ENCODE assay signal across 18 cellular contexts in genomic region chr20:3190681-3191111, GRCh38. TPM values are rescaled to one million over a fixed set of nuclear protein-coding genes. Genes with fewer than 3 reads are reported as not detected.
A peak's percentile ranks its signal among the peaks of the same experiment; 100 is the strongest.
DNase-seq lines count a peak whose midpoint lies in the region; ATAC-seq, FAIRE-seq and TF ChIP-seq lines count a peak whose summit lies in the region.
"Had no signal": no experiment of that assay in that cellular context is flagged by ENCODE, and none has a peak within 500 bp of the region (broad histone marks: within the 10 kb centered on the region; RNA-seq: fewer than 3 reads in every experiment).

No MANE protein-coding gene starts in this region.

- peaks cover 9% of the 10 kb centered on the region for H3K4me1 Mint-ChIP-seq in WTC11
- H3K4me1 Mint-ChIP-seq in stimulated activated naive CD8-positive, alpha-beta T cell treated with anti-CD3 and anti-CD28 coated beads, Interleukin-15, amount 100 ng/mL, for 72 hours: peaks cover 21% of the 10 kb centered on the region

- no peaks in the 10 kb centered on the region for H3K9me3 ChIP-seq in kidney (ENCODE audit: control insufficient read depth in 1 of 2, low read length in 2 of 2)
- H3K9me3 ChIP-seq: SJSA1 had no signal

- no peaks in the 10 kb centered on the region for H3K9me3 Mint-ChIP-seq in WTC11
- no peaks in the 10 kb centered on the region for H3K9me3 Mint-ChIP-seq in stimulated activated naive CD8-positive, alpha-beta T cell treated with anti-CD3 and anti-CD28 coated beads, Interleukin-15, amount 100 ng/mL, for 72 hours
- H3K9me3 Mint-ChIP-seq: HFFc6 had no signal

- intact Hi-C loops in kidney (cut with DNase I): no loop called here

- CTCF ChIA-PET in WTC11 (lab: Charles Lee): no interaction called here

- no peak for TF ChIP-seq CTCF in WTC11 (IDR thresholded peaks at IDR 0.05)
- TF ChIP-seq CTCF in kidney (IDR thresholded peaks at IDR 0.05; ENCODE audit: borderline replicate concordance, extremely low read depth, insufficient read depth): no peak

- no peaks in the 10 kb centered on the region for H3K27me3 Mint-ChIP-seq in WTC11 (ENCODE audit: low read depth)
- H3K27me3 Mint-ChIP-seq in stimulated activated naive CD8-positive, alpha-beta T cell treated with anti-CD3 and anti-CD28 coated beads, Interleukin-15, amount 100 ng/mL, for 72 hours: no peaks in the 10 kb centered on the region

- DNase-seq in GM12892 (ENCODE audit: insufficient read length) (peak; percentile 5), WTC11 (ENCODE audit: low spot score) (peak; percentile 22), kidney (peak; percentile 73), NCI-H446 (lab: John Stamatoyannopoulos, UW) (no peak)
- DNase-seq in stimulated activated naive CD8-positive, alpha-beta T cell treated with anti-CD3 and anti-CD28 coated beads, Interleukin-15, amount 100 ng/mL, for 72 hours: no peak
- no peak for DNase-seq in stimulated activated CD4-positive, alpha-beta T cell treated with anti-CD3 and anti-CD28 coated beads, Interleukin-4, amount 100 ng/mL, for 24 hours
- DNase-seq: DMS53, HFFc6, KBM-7, NCI-H1436 treated with DMSO at 0.1 percent for 48 hours, NCI-H2227 treated with DMSO at 0.1 percent for 48 hours, NCI-H526 had no signal

- no peak overlapping the region for H3K4me3 Mint-ChIP-seq in WTC11
- H3K4me3 Mint-ChIP-seq in stimulated activated naive CD8-positive, alpha-beta T cell treated with anti-CD3 and anti-CD28 coated beads, Interleukin-15, amount 100 ng/mL, for 72 hours: no peak overlapping the region
- H3K4me3 Mint-ChIP-seq: HFFc6 had no signal

- no peak overlapping the region for H3K27ac Mint-ChIP-seq in WTC11
- H3K27ac Mint-ChIP-seq in stimulated activated naive CD8-positive, alpha-beta T cell treated with anti-CD3 and anti-CD28 coated beads, Interleukin-15, amount 100 ng/mL, for 72 hours: no peak overlapping the region
- H3K27ac Mint-ChIP-seq: HFFc6 had no signal

- H3K27ac ChIP-seq in kidney (ENCODE audit: low read depth in 2 of 2, low read length in 2 of 2): no peak overlapping the region
- peak overlapping the region; percentile 56 for H3K27ac ChIP-seq in temporal lobe (ENCODE audit: low read depth, low read length)
- H3K27ac ChIP-seq: C4-2B, HL-60, RWPE1, SJSA1 had no signal

- H3K9ac ChIP-seq in kidney (ENCODE audit: low read length in 2 of 2): no peak overlapping the region

- POLR2A ChIA-PET in WTC11 (lab: Charles Lee): no interaction called here

- ATAC-seq in WTC11: peak; percentile 68
- ATAC-seq in stimulated activated naive CD8-positive, alpha-beta T cell treated with anti-CD3 and anti-CD28 coated beads, Interleukin-15, amount 100 ng/mL, for 72 hours: no peak
- ATAC-seq: GM12878 had no signal

- peaks cover 40% of the 10 kb centered on the region for H3K36me3 Mint-ChIP-seq in WTC11

- no peak for FAIRE-seq in GM12892 (lab: Jason Lieb, UNC)
- FAIRE-seq in kidney (lab: Jason Lieb, UNC): no peak
- FAIRE-seq: GM12878 had no signal

- H3K4me1 ChIP-seq in kidney (ENCODE audit: control insufficient read depth in 1 of 2, insufficient read depth in 1 of 2, low read depth in 1 of 2, low read length in 2 of 2): no peaks in the 10 kb centered on the region
- H3K4me1 ChIP-seq: SJSA1 had no signal

- peaks cover 28 to 29% of the 10 kb centered on the region in 2 donors for H3K36me3 ChIP-seq in kidney (ENCODE audit: control insufficient read depth in 1 of 2, insufficient read depth in 2 of 2, low read length in 2 of 2)

- TF ChIP-seq POLR2A in GM12892 (IDR thresholded peaks at IDR 0.05; ENCODE audit: low read depth, low read length): no peak

- H3K4me3 ChIP-seq in kidney (ENCODE audit: low read length in 2 of 2): no peak overlapping the region
- H3K4me3 ChIP-seq: GM12878, SJSA1 had no signal

TF ChIP-seq in WTC11, 78 proteins besides CTCF, POLR2A, EP300 and RAD21 (continues in another document):
- no peak for TF ChIP-seq PRDM15 (CRISPR knock-in tag; IDR thresholded peaks at IDR 0.05)
- no peak for TF ChIP-seq RORB (CRISPR knock-in tag; IDR thresholded peaks at IDR 0.05)
- no peak for TF ChIP-seq ZNF416 (CRISPR knock-in tag; IDR thresholded peaks at IDR 0.05)
- no peak for TF ChIP-seq JAZF1 (CRISPR knock-in tag; IDR thresholded peaks at IDR 0.05)
- TF ChIP-seq CDX4 (CRISPR knock-in tag; IDR thresholded peaks at IDR 0.05; ENCODE audit: borderline replicate concordance): no peak
- TF ChIP-seq, protein P1, sequence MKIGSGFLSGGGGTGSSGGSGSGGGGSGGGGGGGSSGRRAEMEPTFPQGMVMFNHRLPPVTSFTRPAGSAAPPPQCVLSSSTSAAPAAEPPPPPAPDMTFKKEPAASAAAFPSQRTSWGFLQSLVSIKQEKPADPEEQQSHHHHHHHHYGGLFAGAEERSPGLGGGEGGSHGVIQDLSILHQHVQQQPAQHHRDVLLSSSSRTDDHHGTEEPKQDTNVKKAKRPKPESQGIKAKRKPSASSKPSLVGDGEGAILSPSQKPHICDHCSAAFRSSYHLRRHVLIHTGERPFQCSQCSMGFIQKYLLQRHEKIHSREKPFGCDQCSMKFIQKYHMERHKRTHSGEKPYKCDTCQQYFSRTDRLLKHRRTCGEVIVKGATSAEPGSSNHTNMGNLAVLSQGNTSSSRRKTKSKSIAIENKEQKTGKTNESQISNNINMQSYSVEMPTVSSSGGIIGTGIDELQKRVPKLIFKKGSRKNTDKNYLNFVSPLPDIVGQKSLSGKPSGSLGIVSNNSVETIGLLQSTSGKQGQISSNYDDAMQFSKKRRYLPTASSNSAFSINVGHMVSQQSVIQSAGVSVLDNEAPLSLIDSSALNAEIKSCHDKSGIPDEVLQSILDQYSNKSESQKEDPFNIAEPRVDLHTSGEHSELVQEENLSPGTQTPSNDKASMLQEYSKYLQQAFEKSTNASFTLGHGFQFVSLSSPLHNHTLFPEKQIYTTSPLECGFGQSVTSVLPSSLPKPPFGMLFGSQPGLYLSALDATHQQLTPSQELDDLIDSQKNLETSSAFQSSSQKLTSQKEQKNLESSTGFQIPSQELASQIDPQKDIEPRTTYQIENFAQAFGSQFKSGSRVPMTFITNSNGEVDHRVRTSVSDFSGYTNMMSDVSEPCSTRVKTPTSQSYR (CRISPR knock-in tag; IDR thresholded peaks at IDR 0.05): no peak
- no peak for TF ChIP-seq CBFB (CRISPR knock-in tag; IDR thresholded peaks at IDR 0.05; ENCODE audit: low read depth)
- no peak for TF ChIP-seq ZNF423 (CRISPR knock-in tag; IDR thresholded peaks at IDR 0.05)
- no peak for TF ChIP-seq USF2 (CRISPR knock-in tag; IDR thresholded peaks at IDR 0.05)

RNA-seq across cellular contexts. Expression of gene DDRGK1, which starts 13.8 kb away (rescaled TPM):
- polyA plus RNA-seq in GM12892 (2012; ENCODE audit: missing spikeins): 19.3 TPM
- total RNA-seq in WTC11 (2021): 46.4 to 60.6 TPM (median 52.7 TPM) in 3 replicates
- total RNA-seq in kidney: 81.8 TPM
- 92.5 TPM for polyA plus RNA-seq in kidney (ENCODE audit: insufficient read depth, low read depth, low replicate concordance)
- 19.4 TPM for total RNA-seq in temporal lobe

RNA-seq across cellular contexts. Expression of gene LZTS3, which starts 17.3 kb away (rescaled TPM):
- polyA plus RNA-seq in GM12892 (2012; ENCODE audit: missing spikeins): 0.40 TPM
- total RNA-seq in WTC11 (2021) (32.6 to 39.4 TPM (median 38.7 TPM) in 3 replicates), kidney (20.0 TPM), temporal lobe (15.0 TPM)
- polyA plus RNA-seq in kidney (ENCODE audit: insufficient read depth, low read depth, low replicate concordance): 23.0 TPM

RNA-seq across cellular contexts. Expression of gene ITPA, which starts 18.6 kb away (rescaled TPM):
- 55.7 TPM for polyA plus RNA-seq in GM12892 (2012; ENCODE audit: missing spikeins)
- total RNA-seq in WTC11 (2021): 83.4 to 104 TPM (median 88.5 TPM) in 3 replicates
- total RNA-seq in kidney: 59.7 TPM
- polyA plus RNA-seq in kidney (ENCODE audit: insufficient read depth, low read depth, low replicate concordance): 81.1 TPM
- total RNA-seq in temporal lobe: 28.0 TPM

RNA-seq across cellular contexts. Expression of gene FASTKD5, which starts 31.0 kb away (rescaled TPM):
- 16.0 TPM for polyA plus RNA-seq in GM12892 (2012; ENCODE audit: missing spikeins)
- total RNA-seq in WTC11 (2021) (19.7 to 22.1 TPM (median 20.2 TPM) in 3 replicates), kidney (15.8 TPM), temporal lobe (17.0 TPM)
- 17.3 TPM for polyA plus RNA-seq in kidney (ENCODE audit: insufficient read depth, low read depth, low replicate concordance)

RNA-seq across cellular contexts. Expression of gene UBOX5, which starts 31.0 kb away (rescaled TPM):
- polyA plus RNA-seq in GM12892 (2012; ENCODE audit: missing spikeins): 2.2 TPM
- total RNA-seq in WTC11 (2021): 4.4 to 6.9 TPM (median 5.0 TPM) in 3 replicates
- total RNA-seq in kidney: 7.2 TPM
- polyA plus RNA-seq in kidney (ENCODE audit: insufficient read depth, low read depth, low replicate concordance): 5.6 TPM
- total RNA-seq in temporal lobe: 2.7 TPM

Comparison
In these comparisons a context has a peak if more than half of its experiments do, and no peak if none do; other contexts are left out.
1. DNase-seq: peak in GM12892 (single experiment), WTC11 (single experiment) and kidney (single experiment); none in stimulated activated naive CD8-positive, alpha-beta T cell treated with anti-CD3 and anti-CD28 coated beads, Interleukin-15, amount 100 ng/mL, for 72 hours (0 of 2), stimulated activated CD4-positive, alpha-beta T cell treated with anti-CD3 and anti-CD28 coated beads, Interleukin-4, amount 100 ng/mL, for 24 hours (single experiment) and NCI-H446 (0 of 2).